ENCODE assay signal across 8 cellular contexts in genomic region chr1:173824315-173825081, GRCh38. TPM values are rescaled to one million over a fixed set of nuclear protein-coding genes. Genes with fewer than 3 reads are reported as not detected.
DNase-seq lines count a peak whose midpoint lies in the region; ATAC-seq and TF ChIP-seq lines count a peak whose summit lies in the region.

Gene CENPL, minus strand, starts transcription at chr1:173824883. Its CDS starts 13,584 bp downstream, at chr1:173811299.
Gene DARS2, plus strand, starts transcription at chr1:173824673. Its CDS starts 557 bp downstream, at chr1:173825230.

- POLR2A ChIA-PET in PC-9 (lab: Charles Lee; ENCODE audit: unreplicated experiment), result interaction anchor here (0.6 to 0.7 kb wide), 5 partner anchors 40 to 1097 kb away, joined by 4 to 6 read pairs (median 5); no protein-coding TSS in a partner anchor

- peak within 1 kb of the TSS; percentile 95 for H3K4me2 ChIP-seq in PC-9

- TSS peak; percentile 90 for BruUV-seq in PC-9 (replicated peaks; lab: Mats Ljungman, UMichigan)

- TF ChIP-seq CTCF in PC-9 (conservative IDR thresholded peaks at IDR 0.05), result no peak

- CTCF ChIA-PET in PC-9 (lab: Charles Lee), result interaction anchor here (0.7 kb wide), 1 partner anchor 393 kb away, joined by 7 read pairs; no protein-coding TSS in a partner anchor

- H2AFZ ChIP-seq in PC-9, result peak within 1 kb of the TSS; percentile 91

- H3K4me1 ChIP-seq in PC-9 (replicated peaks; ENCODE audit: insufficient read depth), result peaks cover 17% of the 10 kb centered on the region

- peak; percentile 84 for ATAC-seq in GM21619 (IDR thresholded peaks at IDR 0.05; ENCODE audit: unreplicated experiment)

- peak within 1 kb of the TSS; percentile 82 for H3K4me3 ChIP-seq in Jurkat, Clone E6-1 (ENCODE audit: low read length)
- peak within 1 kb of the TSS; percentile 84 for H3K4me3 ChIP-seq in PC-9

- no peaks in the 10 kb centered on the region for H3K9me3 ChIP-seq in PC-9 (ENCODE audit: insufficient read depth, low read depth)

- H3K79me2 ChIP-seq in PC-9 (ENCODE audit: low read depth), result peaks cover 45% of the 10 kb centered on the region

- H3K27ac ChIP-seq in PC-9 (peak within 1 kb of the TSS; percentile 95), epithelial cell of prostate (peak within 1 kb of the TSS; percentile 91)

- intact Hi-C loops in PC-9 (cut with micrococcal nuclease; ENCODE audit: unreplicated experiment), result loop anchor here (1.0 to 2.0 kb wide), 6 partner anchors 44 to 1079 kb away; partner anchors contain the start of gene ZBTB37

- no peaks in the 10 kb centered on the region for H3K9me2 ChIP-seq in PC-9 (ENCODE audit: insufficient read depth)

- no peaks in the 10 kb centered on the region for H3K36me3 ChIP-seq in PC-9 (ENCODE audit: low read depth)

- H3K27me3 ChIP-seq in PC-9 (ENCODE audit: insufficient read depth, low read depth), result no peaks in the 10 kb centered on the region

- H3F3A ChIP-seq in PC-9 (ENCODE audit: insufficient read depth, low read depth), result peaks cover 26% of the 10 kb centered on the region; the same call in 1 of the 2 replicates

- no peaks in the 10 kb centered on the region for H4K20me1 ChIP-seq in PC-9 (ENCODE audit: insufficient read depth)

- peak; percentile 99 for DNase-seq in DMS153 (lab: John Stamatoyannopoulos, UW)
- peak; percentile 98 for DNase-seq in Jurkat, Clone E6-1 (ENCODE audit: low read depth, low spot score)
- peak; percentile 86 to 90 for DNase-seq in PC-9
- peak; percentile 87 for DNase-seq in activated T-cell treated with anti-CD3 and anti-CD28 coated beads, Interleukin-2, amount 50 U/mL, for 1 hour
- peak; percentile 91 for DNase-seq in epithelial cell of prostate (ENCODE audit: low read depth, low spot score)
- DNase-seq in mucosa of gallbladder (ENCODE audit: low spot score), result peak; percentile 97
- DNase-seq in stimulated activated CD8-positive, alpha-beta memory T cell treated with anti-CD3 and anti-CD28 coated beads, Interleukin-4, amount 100 ng/mL, for 4 hours (ENCODE audit: low read depth in 2 of 2, low spot score in 1 of 2), result peak; percentile 75 to 80

RNA-seq across cellular contexts. Expression of gene CENPL, which starts in this region (rescaled TPM):
- 17.3 TPM for polyA plus RNA-seq in Jurkat, Clone E6-1 (2012; ENCODE audit: insufficient read depth, insufficient read length)
- total RNA-seq in PC-9 (2021), result 14.4 and 19.5 TPM in 2 replicates
- total RNA-seq in mucosa of gallbladder, result 5.5 TPM

RNA-seq across cellular contexts. Expression of gene DARS2, which starts in this region (rescaled TPM):
- 25.5 TPM for polyA plus RNA-seq in Jurkat, Clone E6-1 (2012; ENCODE audit: insufficient read depth, insufficient read length)
- 15.0 and 18.3 TPM in 2 replicates for total RNA-seq in PC-9 (2021)
- 16.9 TPM for total RNA-seq in mucosa of gallbladder

Comparison
In these comparisons a context has a peak if more than half of its experiments do, and no peak if none do; other contexts are left out.
1. Peak in every context shown above with its lines: DNase-seq, ATAC-seq, H3K4me3 ChIP-seq and H3K27ac ChIP-seq.